ENCODE assay signal across 24 cellular contexts in genomic region chr20:64217539-64217938, GRCh38. TPM values are rescaled to one million over a fixed set of nuclear protein-coding genes. Genes with fewer than 3 reads are reported as not detected.
DNase-seq lines count a peak whose midpoint lies in the region; ATAC-seq, FAIRE-seq and TF ChIP-seq lines count a peak whose summit lies in the region.
"Had no signal": no experiment of that assay in that cellular context is flagged by ENCODE, and none has a peak within 500 bp of the region (broad histone marks: within the 10 kb centered on the region; RNA-seq: fewer than 3 reads in every experiment).

No MANE protein-coding gene starts in this region.

- no peaks in the 10 kb centered on the region for H3K79me2 ChIP-seq in K562 (ENCODE audit: control insufficient read depth, insufficient read depth, low read length)

- no peak for TF ChIP-seq EP300 in K562 (IDR thresholded peaks at IDR 0.05; ENCODE audit: low read length)

- in situ Hi-C loops in K562 (cut with MboI): no loop called here

- peak overlapping the region; percentile 77 for H3K27ac ChIP-seq in KOPT-K1 (ENCODE audit: low read depth, low read length, poor library complexity, severe bottlenecking)
- H3K27ac ChIP-seq in K562 (ENCODE audit: extremely low read depth, low read depth, low read length): no peak overlapping the region
- H3K27ac ChIP-seq in testis: no peak overlapping the region
- H3K27ac ChIP-seq: SK-N-MC had no signal

- POLR2A ChIA-PET in K562 (lab: Yijun Ruan, JAX): interaction anchor here (0.7 to 1.3 kb wide), 3 partner anchors 20 to 63 kb away, joined by 3 read pairs; no protein-coding TSS in a partner anchor

- WGBS in K562 (ENCODE audit: insufficient coverage, low coverage, missing lambda C conversion rate): 21% methylated on average over 6 of the region's 6 CpGs
- 60 to 76% methylated on average over 6 of the region's 6 CpGs for WGBS in testis, 2 donors

- no peak overlapping the region for H2AFZ ChIP-seq in K562 (ENCODE audit: low read depth, low read length)

- TF ChIP-seq POLR2A in K562 (conservative IDR thresholded peaks at IDR 0.05) (no peak), testis (IDR thresholded peaks at IDR 0.05) (no peak)

- CTCF ChIA-PET in K562 (lab: Yijun Ruan, JAX; ENCODE audit: low intra/inter-chr PET ratio): interaction anchor here (0.6 kb wide), 1 partner anchor 1026 kb away, joined by 3 read pairs; no protein-coding TSS in a partner anchor

- intact Hi-C loops in Right ventricle myocardium inferior (cut with DNase I) (no loop called here), Right ventricle myocardium superior (cut with DNase I) (no loop called here), K562 (cut with micrococcal nuclease) (no loop called here), testis (cut with DNase I; ENCODE audit: low total_unique reads) (no loop called here)

- H3K27me3 ChIP-seq in K562 (ENCODE audit: control insufficient read depth in 2 of 2, insufficient read depth in 2 of 2, low read length in 2 of 2) (peaks cover 21 to 50% of the 10 kb centered on the region in 2 experiments), testis (no peaks in the 10 kb centered on the region)

- H3K36me3 ChIP-seq in KOPT-K1 (ENCODE audit: insufficient read depth, low read length) (no peaks in the 10 kb centered on the region), K562 (ENCODE audit: control insufficient read depth, insufficient read depth, low read length) (no peaks in the 10 kb centered on the region), testis (ENCODE audit: low read depth, missing control alignments) (no peaks in the 10 kb centered on the region)

- H4K20me1 ChIP-seq in K562 (replicated peaks; ENCODE audit: control insufficient read depth, insufficient read depth, low read length): peaks cover 5% of the 10 kb centered on the region; the same call in 1 of the 2 replicates

- no peaks in the 10 kb centered on the region for H3K9me1 ChIP-seq in K562 (ENCODE audit: control insufficient read depth, insufficient read depth, low read length)

- BruUV-seq in K562 (replicated peaks; lab: Mats Ljungman, UMichigan): no TSS peak

- H3K4me2 ChIP-seq in K562 (ENCODE audit: insufficient read depth, low read length): no peak overlapping the region

- H3K9me3 ChIP-seq in KOPT-K1 (ENCODE audit: insufficient read depth, low read length, poor library complexity, severe bottlenecking) (no peaks in the 10 kb centered on the region), K562 (replicated peaks; ENCODE audit: control insufficient read depth, insufficient read depth, low read depth, low read length) (no peaks in the 10 kb centered on the region), testis (no peaks in the 10 kb centered on the region)

- no peak for TF ChIP-seq RAD21 in K562 (CRISPR knock-in tag; conservative IDR thresholded peaks at IDR 0.05 in 1 of 2, IDR thresholded peaks at IDR 0.05 in 1 of 2)

- H3K4me1 ChIP-seq in K562 (replicated peaks in 1 of 2; ENCODE audit: control insufficient read depth in 2 of 2, insufficient read depth in 2 of 2, low read length in 2 of 2): peaks cover 45 to 53% of the 10 kb centered on the region in 2 experiments; a peak in 4 of 5 replicates
- peaks cover 32% of the 10 kb centered on the region for H3K4me1 ChIP-seq in testis

- no peak for ATAC-seq in Right ventricle myocardium inferior
- ATAC-seq in Right ventricle myocardium superior (ENCODE audit: poor library complexity): no peak
- ATAC-seq in K562: peak; percentile 58
- ATAC-seq in GM21786 (IDR thresholded peaks at IDR 0.05; ENCODE audit: unreplicated experiment): no peak
- no peak for ATAC-seq in HG03442 (IDR thresholded peaks at IDR 0.05; ENCODE audit: unreplicated experiment)
- ATAC-seq: HCT116, T-cell had no signal

- no peak for FAIRE-seq in K562 (lab: Jason Lieb, UNC)
- FAIRE-seq: GM12891, H1 had no signal

- TF ChIP-seq CTCF in K562 (IDR thresholded peaks at IDR 0.05 in 2 of 3, conservative IDR thresholded peaks at IDR 0.05 in 1 of 3; ENCODE audit: insufficient read depth in 2 of 3, low read depth in 1 of 3, low read length in 3 of 3): no peak
- TF ChIP-seq CTCF in testis (IDR thresholded peaks at IDR 0.05): peak in 1 of 3 experiments; percentile 9

- DNase-seq in Right ventricle myocardium inferior (ENCODE audit: missing footprints): peak; percentile 2
- DNase-seq in Right ventricle myocardium superior: no peak
- peak; percentile 56 to 65 (median 62) for DNase-seq in K562 (ENCODE audit: extremely low read depth in 1 of 4, low spot score in 3 of 4)
- peak; percentile 91 for DNase-seq in testis
- no peak for DNase-seq in 8988T
- DNase-seq: CD8-positive, alpha-beta memory T cell; DND-41; NCI-H1092; NCI-H1436; NCI-H187 treated with DMSO at 0.1 percent for 48 hours; NCI-H2107; NCI-H774; SHP77 treated with DMSO at 0.1 percent for 48 hours; T-cell had no signal

- no peak overlapping the region for H3K9ac ChIP-seq in K562 (ENCODE audit: insufficient read depth in 1 of 2, low read depth in 2 of 2, low read length in 2 of 2)

- no peak overlapping the region for H3K4me3 ChIP-seq in K562
- no peak overlapping the region for H3K4me3 ChIP-seq in testis
- H3K4me3 ChIP-seq: SK-N-MC had no signal

TF ChIP-seq in K562, 482 proteins besides CTCF, POLR2A, EP300 and RAD21 (continues in another document):
- TF ChIP-seq ZKSCAN3 (CRISPR knock-in tag; IDR thresholded peaks at IDR 0.05) (no peak), ZNF41 (CRISPR knock-in tag; conservative IDR thresholded peaks at IDR 0.05) (no peak), SMARCA5 (IDR thresholded peaks at IDR 0.05) (no peak), MEIS2 (IDR thresholded peaks at IDR 0.05; ENCODE audit: partially characterized antibody) (peak; percentile 24), ERF (CRISPR knock-in tag; IDR thresholded peaks at IDR 0.05) (no peak)

RNA-seq across cellular contexts. Expression of gene PCMTD2, which starts 38.0 kb away (rescaled TPM):
- total RNA-seq in Right ventricle myocardium inferior (71.0 TPM), Right ventricle myocardium superior (81.9 TPM), K562 (2014; rRNA removed) (27.9 and 28.4 TPM in 2 replicates), K562 (2014; rRNA removed; fragmentation: Illumina TruSeq; extraction: Trizol) (25.4 and 28.4 TPM in 2 replicates), K562 (2015; rRNA removed; fragmentation: Illumina TruSeq; extraction: Trizol) (13.4 and 15.8 TPM in 2 replicates), K562 (2021) (32.8 and 33.0 TPM in 2 replicates), testis (100 to 1,000 TPM in 1 of 2 donors, 10 to 100 TPM in 1; 96.4 to 156 TPM)
- 50.4 and 99.7 TPM in 2 replicates for total RNA-seq in K562 (2011; cell fraction: chromatin; rRNA removed; ENCODE audit: low replicate concordance)
- 29.4 and 29.6 TPM in 2 replicates for total RNA-seq in K562 (2011; cell fraction: nucleolus; rRNA removed)
- total RNA-seq in K562 (2011; cell fraction: nucleoplasm; rRNA removed): 45.9 and 53.0 TPM in 2 replicates
- polyA plus RNA-seq in K562 (2011; rRNA removed) (36.7 and 49.3 TPM in 2 replicates), K562 (2014; fragmentation: Illumina TruSeq; extraction: Trizol) (24.9 and 34.9 TPM in 2 replicates), K562 (2014; fragmentation: Nextera tagmentation; extraction: Ambion mirVana) (10 to 100 TPM; 11.3 to 18.1 TPM), K562 (2014; rRNA removed) (33.0 and 36.9 TPM in 2 replicates), testis (ENCODE audit: insufficient read depth, low read depth, low replicate concordance) (57.6 TPM)
- 11.9 and 21.9 TPM in 2 replicates for polyA plus RNA-seq in K562 (2011; cell fraction: cytosol; rRNA removed)
- polyA plus RNA-seq in K562 (2011; cell fraction: nucleus; rRNA removed): 58.9 and 69.0 TPM in 2 replicates
- polyA plus RNA-seq in K562 (2012): 23.1 and 24.6 TPM in 2 replicates
- polyA minus RNA-seq in K562 (2011; rRNA and poly(A)+ RNA removed): 27.2 and 35.6 TPM in 2 replicates
- 12.0 and 18.8 TPM in 2 replicates for polyA minus RNA-seq in K562 (2011; cell fraction: cytosol; rRNA and poly(A)+ RNA removed)
- 13.5 and 22.7 TPM in 2 replicates for polyA minus RNA-seq in K562 (2011; cell fraction: nucleus; rRNA and poly(A)+ RNA removed)

RNA-seq across cellular contexts. Expression of gene MYT1, which starts 53.3 kb away (rescaled TPM):
- 0.16 TPM for total RNA-seq in Right ventricle myocardium inferior
- total RNA-seq in Right ventricle myocardium superior: 0.40 TPM
- total RNA-seq in K562 (2011; cell fraction: chromatin; rRNA removed; ENCODE audit: low replicate concordance): 0.14 TPM in 1 of 2 replicates, not detected in the other
- total RNA-seq in K562 (2011; cell fraction: nucleolus; rRNA removed): 0.26 TPM in 1 of 2 replicates, not detected in the other
- total RNA-seq in K562 (2011; cell fraction: nucleoplasm; rRNA removed): not detected in 2 replicates
- total RNA-seq in K562 (2014; rRNA removed): 0.12 TPM in 1 of 2 replicates, not detected in the other
- 0.04 TPM in 1 of 2 replicates, not detected in the other for total RNA-seq in K562 (2014; rRNA removed; fragmentation: Illumina TruSeq; extraction: Trizol)
- not detected in 2 replicates for total RNA-seq in K562 (2015; rRNA removed; fragmentation: Illumina TruSeq; extraction: Trizol)
- total RNA-seq in K562 (2021): 0.02 TPM in 1 of 2 replicates, not detected in the other
- 0.10 and 0.12 TPM in 2 replicates for polyA plus RNA-seq in K562 (2011; rRNA removed)
- polyA plus RNA-seq in K562 (2011; cell fraction: cytosol; rRNA removed): 0.03 and 0.13 TPM in 2 replicates
- 0.04 and 0.17 TPM in 2 replicates for polyA plus RNA-seq in K562 (2011; cell fraction: nucleus; rRNA removed)
- 0.04 and 0.07 TPM in 2 replicates for polyA plus RNA-seq in K562 (2012)
- polyA plus RNA-seq in K562 (2014; fragmentation: Illumina TruSeq; extraction: Trizol): 0.12 TPM in 1 of 2 replicates, not detected in the other
- under 1 TPM in 1 of 2 experiments, not detected in 1; 0.06 TPM for polyA plus RNA-seq in K562 (2014; fragmentation: Nextera tagmentation; extraction: Ambion mirVana)
- 0.05 TPM in 1 of 2 replicates, not detected in the other for polyA plus RNA-seq in K562 (2014; rRNA removed)
- 0.07 and 0.09 TPM in 2 replicates for polyA minus RNA-seq in K562 (2011; rRNA and poly(A)+ RNA removed)
- polyA minus RNA-seq in K562 (2011; cell fraction: cytosol; rRNA and poly(A)+ RNA removed): not detected in 2 replicates
- 0.11 TPM in 1 of 2 replicates, not detected in the other for polyA minus RNA-seq in K562 (2011; cell fraction: nucleus; rRNA and poly(A)+ RNA removed)
- 10 to 100 TPM in 1 of 2 donors, 1 to 10 TPM in 1; 1.7 to 22.2 TPM for total RNA-seq in testis
- polyA plus RNA-seq in testis (ENCODE audit: insufficient read depth, low read depth, low replicate concordance): 2.9 TPM
- total RNA-seq: A673, NCI-H460 had no signal
- polyA plus RNA-seq: BJ; CD8-positive, alpha-beta memory T cell had no signal

Comparison
In these comparisons a context has a peak if more than half of its experiments do, and no peak if none do; other contexts are left out.
1. DNase-seq: peak in Right ventricle myocardium inferior (single experiment), K562 (4 of 4) and testis (single experiment); none in Right ventricle myocardium superior (single experiment) and 8988T (single experiment).